20 cellular contexts compared by ENCODE assay signal in genomic region chr11:83717551-83717950, GRCh38.
DNase-seq lines count a peak whose midpoint lies in the region; ATAC-seq and TF ChIP-seq lines count a peak whose summit lies in the region.
"Had no signal": no experiment of that assay in that cellular context is flagged by ENCODE, and none has a peak within 500 bp of the region (broad histone marks: within the 10 kb centered on the region; RNA-seq: fewer than 3 reads in every experiment).

No MANE protein-coding gene starts in this region.

- H3K27me3 Mint-ChIP-seq in Caco-2 (ENCODE audit: insufficient read depth, unreplicated experiment) = no peaks in the 10 kb centered on the region
- H3K27me3 Mint-ChIP-seq: activated CD8-positive, alpha-beta memory T cell treated with anti-CD3 and anti-CD28 coated beads, Interleukin-2, amount 10 ng/mL, durations not matched to agents 7 days and 5 days had no signal

- DNase-seq in Caco-2 = no peak
- DNase-seq in amniotic epithelial cell (ENCODE audit: low read depth) = peak; percentile 35
- DNase-seq in omental fat pad (ENCODE audit: low spot score) = no peak
- no peak for DNase-seq in prostate gland (ENCODE audit: low spot score)
- DNase-seq in activated CD4-positive, alpha-beta T cell treated with anti-CD3 and anti-CD28 coated beads, Interleukin-2, amount 50 U/mL, for 1 hour = no peak
- DNase-seq: activated CD4-positive, alpha-beta T cell treated with anti-CD3 and anti-CD28 coated beads, Interleukin-2, amount 10 ng/mL, durations not matched to agents 24 days and 14 days; activated CD8-positive, alpha-beta memory T cell treated with anti-CD3 and anti-CD28 coated beads, Interleukin-2, amount 10 ng/mL, durations not matched to agents 7 days and 5 days; aorta; cerebellar nuclear complex; heart right ventricle; left ventricle myocardium superior; substantia nigra had no signal

- peaks cover 39% of the 10 kb centered on the region for H3K9me3 Mint-ChIP-seq in Caco-2 (ENCODE audit: unreplicated experiment)
- H3K9me3 Mint-ChIP-seq: activated CD4-positive, alpha-beta T cell treated with anti-CD3 and anti-CD28 coated beads, Interleukin-2, amount 10 ng/mL, durations not matched to agents 24 days and 14 days; activated naive CD4-positive, alpha-beta T cell treated with anti-CD3 and anti-CD28 coated beads, Interleukin-2, amount 50 U/mL, for 24 hours; neural progenitor cell; T-helper 1 cell treated with Interleukin-12 subunit alpha and Interleukin-12 subunit beta and Interleukin-4 antibody, amounts not matched to agents 30 μg/mL and 1 μg/mL, for 36 hours had no signal

- no peak overlapping the region for H3K4me3 ChIP-seq in Caco-2 (ENCODE audit: low read depth, low read length)
- H3K4me3 ChIP-seq in HUES64 (ENCODE audit: low read length) = no peak overlapping the region
- no peak overlapping the region for H3K4me3 ChIP-seq in liver (ENCODE audit: low read depth in 1 of 3, low read length in 3 of 3)
- H3K4me3 ChIP-seq in prostate gland = no peak overlapping the region
- H3K4me3 ChIP-seq: heart right ventricle, neural progenitor cell, SJSA1 had no signal

- CTCF ChIA-PET in Caco-2 (lab: Charles Lee) = no interaction called here

- H3K27ac ChIP-seq in HUES64 (ENCODE audit: low read depth, low read length) = peak overlapping the region; percentile 18; the same call in 1 of the 2 replicates
- no peak overlapping the region for H3K27ac ChIP-seq in liver (ENCODE audit: low read depth in 1 of 2, low read length in 2 of 2)
- H3K27ac ChIP-seq in prostate gland = no peak overlapping the region
- H3K27ac ChIP-seq: heart right ventricle, neural progenitor cell, SJSA1 had no signal

- H3K9me3 ChIP-seq in Caco-2 (no peaks in the 10 kb centered on the region), HUES64 (ENCODE audit: insufficient read depth, low read depth, low read length) (no peaks in the 10 kb centered on the region), liver (ENCODE audit: control insufficient read depth in 4 of 4, low read length in 3 of 4) (no peaks in the 10 kb centered on the region), prostate gland (no peaks in the 10 kb centered on the region)
- H3K9me3 ChIP-seq: heart right ventricle, SJSA1 had no signal

- H3K4me1 ChIP-seq in Caco-2 (peaks cover 44% of the 10 kb centered on the region), HUES64 (ENCODE audit: insufficient read depth, low read length) (peaks cover 27% of the 10 kb centered on the region), liver (ENCODE audit: control insufficient read depth in 4 of 4, insufficient read depth in 4 of 4, low read length in 3 of 4) (no peaks in the 10 kb centered on the region), prostate gland (replicated peaks) (no peaks in the 10 kb centered on the region)
- H3K4me1 ChIP-seq: heart right ventricle, SJSA1 had no signal

- ATAC-seq in omental fat pad (ENCODE audit: low FRiP score) (no peak), HG03460 (IDR thresholded peaks at IDR 0.05; ENCODE audit: unreplicated experiment) (no peak)
- ATAC-seq: activated CD8-positive, alpha-beta memory T cell treated with anti-CD3 and anti-CD28 coated beads, Interleukin-2, amount 10 ng/mL, durations not matched to agents 7 days and 5 days; heart right ventricle; left ventricle myocardium superior had no signal

- H3K4me3 Mint-ChIP-seq in Caco-2 (ENCODE audit: unreplicated experiment) = no peak overlapping the region
- H3K4me3 Mint-ChIP-seq: activated CD4-positive, alpha-beta T cell treated with anti-CD3 and anti-CD28 coated beads, Interleukin-2, amount 10 ng/mL, durations not matched to agents 24 days and 14 days; activated CD8-positive, alpha-beta memory T cell treated with anti-CD3 and anti-CD28 coated beads, Interleukin-2, amount 10 ng/mL, durations not matched to agents 7 days and 5 days; activated naive CD4-positive, alpha-beta T cell treated with anti-CD3 and anti-CD28 coated beads, Interleukin-2, amount 50 U/mL, for 24 hours; CD14-positive monocyte; neural progenitor cell; T-helper 1 cell treated with Interleukin-12 subunit alpha and Interleukin-12 subunit beta and Interleukin-4 antibody, amounts not matched to agents 30 μg/mL and 1 μg/mL, for 36 hours had no signal

- WGBS in HUES64 = 89% methylated on average over 3 of the region's 3 CpGs
- 68% methylated on average over 3 of the region's 3 CpGs for WGBS in liver
- WGBS in prostate gland = 80% methylated on average over 3 of the region's 3 CpGs

- no peak for TF ChIP-seq POLR2A in prostate gland (IDR thresholded peaks at IDR 0.05)

- BruUV-seq in Caco-2 (replicated peaks; lab: Mats Ljungman, UMichigan) = no TSS peak

- TF ChIP-seq CTCF in Caco-2 (IDR thresholded peaks at IDR 0.05; ENCODE audit: insufficient read depth in 1 of 2, low read depth in 1 of 2, low read length in 1 of 2, severe bottlenecking in 1 of 2, unreplicated experiment in 1 of 2) (no peak), liver (IDR thresholded peaks at IDR 0.05; ENCODE audit: low read depth, low read length, missing input control) (no peak), omental fat pad (IDR thresholded peaks at IDR 0.05) (no peak), prostate gland (IDR thresholded peaks at IDR 0.05) (no peak)

- H3K9ac ChIP-seq in HUES64 (ENCODE audit: low read depth, low read length) = no peak overlapping the region
- H3K9ac ChIP-seq in liver (ENCODE audit: low read depth in 1 of 2, low read length in 2 of 2) = no peak overlapping the region
- H3K9ac ChIP-seq: neural progenitor cell had no signal

- H3K36me3 ChIP-seq in Caco-2 (ENCODE audit: control insufficient read depth, insufficient read depth, low read length) (no peaks in the 10 kb centered on the region), HUES64 (ENCODE audit: insufficient read depth, low read length) (no peaks in the 10 kb centered on the region), liver (ENCODE audit: control insufficient read depth in 4 of 4, insufficient read depth in 3 of 4, low read depth in 1 of 4, low read length in 3 of 4) (peaks cover 0 to 2% (median 0%) of the 10 kb centered on the region in 4 donors), prostate gland (no peaks in the 10 kb centered on the region)
- H3K36me3 ChIP-seq: heart right ventricle, neural progenitor cell, SJSA1 had no signal

- H3K27ac Mint-ChIP-seq in Caco-2 (ENCODE audit: unreplicated experiment) = peak overlapping the region; percentile 16
- H3K27ac Mint-ChIP-seq: activated CD4-positive, alpha-beta T cell treated with anti-CD3 and anti-CD28 coated beads, Interleukin-2, amount 10 ng/mL, durations not matched to agents 24 days and 14 days; activated CD8-positive, alpha-beta memory T cell treated with anti-CD3 and anti-CD28 coated beads, Interleukin-2, amount 10 ng/mL, durations not matched to agents 7 days and 5 days; activated naive CD4-positive, alpha-beta T cell treated with anti-CD3 and anti-CD28 coated beads, Interleukin-2, amount 50 U/mL, for 24 hours; CD14-positive monocyte; neural progenitor cell; T-helper 1 cell treated with Interleukin-12 subunit alpha and Interleukin-12 subunit beta and Interleukin-4 antibody, amounts not matched to agents 30 μg/mL and 1 μg/mL, for 36 hours had no signal

- POLR2A ChIA-PET in Caco-2 (lab: Charles Lee) = no interaction called here

- H3K4me1 Mint-ChIP-seq in Caco-2 (ENCODE audit: low read depth, unreplicated experiment) = peaks cover 48% of the 10 kb centered on the region
- H3K4me1 Mint-ChIP-seq: activated CD4-positive, alpha-beta T cell treated with anti-CD3 and anti-CD28 coated beads, Interleukin-2, amount 10 ng/mL, durations not matched to agents 24 days and 14 days; activated CD8-positive, alpha-beta memory T cell treated with anti-CD3 and anti-CD28 coated beads, Interleukin-2, amount 10 ng/mL, durations not matched to agents 7 days and 5 days; activated naive CD4-positive, alpha-beta T cell treated with anti-CD3 and anti-CD28 coated beads, Interleukin-2, amount 50 U/mL, for 24 hours; CD14-positive monocyte had no signal

- H3K36me3 Mint-ChIP-seq in Caco-2 (ENCODE audit: insufficient read depth, unreplicated experiment) = peaks cover 8% of the 10 kb centered on the region
- H3K36me3 Mint-ChIP-seq: activated CD8-positive, alpha-beta memory T cell treated with anti-CD3 and anti-CD28 coated beads, Interleukin-2, amount 10 ng/mL, durations not matched to agents 7 days and 5 days; activated naive CD4-positive, alpha-beta T cell treated with anti-CD3 and anti-CD28 coated beads, Interleukin-2, amount 50 U/mL, for 24 hours; CD14-positive monocyte; neural progenitor cell had no signal

- intact Hi-C loops in Caco-2 (cut with micrococcal nuclease; ENCODE audit: unreplicated experiment) (loop anchor here (10.0 kb wide), 1 partner anchor 643 kb away; the partner anchor contains the start of gene RAB30), prostate gland (cut with DNase I) (no loop called here)

- peak; percentile 8 for TF ChIP-seq RAD21 in liver (IDR thresholded peaks at IDR 0.05)

- H3K27me3 ChIP-seq in Caco-2 (replicated peaks; ENCODE audit: control insufficient read depth, insufficient read depth, low read length) = no peaks in the 10 kb centered on the region
- H3K27me3 ChIP-seq in HUES64 (ENCODE audit: insufficient read depth, low read length) = no peaks in the 10 kb centered on the region
- no peaks in the 10 kb centered on the region for H3K27me3 ChIP-seq in liver (ENCODE audit: control insufficient read depth in 4 of 4, insufficient read depth in 4 of 4, low read length in 3 of 4)
- no peaks in the 10 kb centered on the region for H3K27me3 ChIP-seq in prostate gland (replicated peaks; ENCODE audit: insufficient read depth)
- H3K27me3 ChIP-seq: heart right ventricle, neural progenitor cell, SJSA1 had no signal

TF ChIP-seq in liver, 16 proteins besides CTCF, POLR2A, EP300 and RAD21 (continues in another document):
- no peak for TF ChIP-seq GABPA (IDR thresholded peaks at IDR 0.05 in 1 of 2, conservative IDR thresholded peaks at IDR 0.05 in 1 of 2)
- peak; percentile 47 to 62 for TF ChIP-seq HNF4A (conservative IDR thresholded peaks at IDR 0.05)
- TF ChIP-seq RXRA (IDR thresholded peaks at IDR 0.05) = peak in 1 of 2 donors; percentile 22
- TF ChIP-seq SP1 (IDR thresholded peaks at IDR 0.05) = peak; percentile 44
